In genomic region chr1:3618904-3619671, GRCh38 we compare ENCODE assay signal across 8 cellular contexts. TPM values are rescaled to one million over a fixed set of nuclear protein-coding genes. Genes with fewer than 3 reads are reported as not detected.
DNase-seq lines count a peak whose midpoint lies in the region; ATAC-seq, FAIRE-seq and TF ChIP-seq lines count a peak whose summit lies in the region.

No MANE protein-coding gene starts in this region.

- H3K9me3 ChIP-seq in SJSA1 (replicated peaks) (no peaks in the 10 kb centered on the region), pancreas (no peaks in the 10 kb centered on the region), tibial nerve (no peaks in the 10 kb centered on the region)

- intact Hi-C loops in pancreas (cut with DNase I) = no loop called here

- no peak for TF ChIP-seq EP300 in tibial nerve (IDR thresholded peaks at IDR 0.05)

- TF ChIP-seq CTCF in pancreas (IDR thresholded peaks at IDR 0.05) (peak; percentile 61 to 83 (median 73)), tibial nerve (IDR thresholded peaks at IDR 0.05) (peak; percentile 80 to 91 (median 85))

- peak in 1 of 2 donors; percentile 4 for TF ChIP-seq POLR2A in tibial nerve (IDR thresholded peaks at IDR 0.05)

- DNase-seq in GF-D8 (lab: John Stamatoyannopoulos, UW) (peak; percentile 48), Kasumi-1 (lab: John Stamatoyannopoulos, UW) (peak; percentile 78 to 83), SJSA1 (ENCODE audit: low read depth in 1 of 2, low spot score in 2 of 2) (peak; percentile 61 to 71), frontal cortex (ENCODE audit: low spot score in 2 of 2) (peak; percentile 83 to 86), pancreas (peak in 5 of 6 donors; percentile 55 to 74 (median 61)), tibial nerve (ENCODE audit: low spot score in 2 of 2) (peak; percentile 70 to 89)
- peak; percentile 70 for DNase-seq in activated gamma-delta T cell treated with anti-CD3 and anti-CD28 coated beads, Interleukin-2, amount 50 U/mL, for 16 hours (ENCODE audit: low read depth)

- 14 to 15% methylated on average over 17 to 21 of the region's 21 CpGs for WGBS in pancreas, 2 donors
- 20 to 25% methylated on average over 21 of the region's 21 CpGs for WGBS in tibial nerve, 2 donors

- ATAC-seq in pancreas = peak; percentile 76 to 94 (median 89)
- no peak for ATAC-seq in GM21390 (IDR thresholded peaks at IDR 0.05; ENCODE audit: unreplicated experiment)

- H3K27ac ChIP-seq in SJSA1 = no peak overlapping the region
- no peak overlapping the region for H3K27ac ChIP-seq in pancreas
- H3K27ac ChIP-seq in tibial nerve = no peak overlapping the region

- 0 out of 2 replicates have a peak, but pooled peaks cover 6% of the 10 kb centered on the region for H3K27me3 ChIP-seq in SJSA1 (replicated peaks)
- H3K27me3 ChIP-seq in pancreas = no peaks in the 10 kb centered on the region
- no peaks in the 10 kb centered on the region for H3K27me3 ChIP-seq in tibial nerve

- H3K4me1 ChIP-seq in SJSA1 (replicated peaks) (peaks cover 6% of the 10 kb centered on the region), pancreas (peaks cover 0 to 9% (median 8%) of the 10 kb centered on the region in 3 donors), tibial nerve (peaks cover 3 to 37% (median 17%) of the 10 kb centered on the region in 4 donors)

- no peaks in the 10 kb centered on the region; the same call in 1 of the 2 replicates for H3K36me3 ChIP-seq in SJSA1
- H3K36me3 ChIP-seq in pancreas = no peaks in the 10 kb centered on the region
- no peaks in the 10 kb centered on the region for H3K36me3 ChIP-seq in tibial nerve

- no peak for FAIRE-seq in frontal cortex (lab: Jason Lieb, UNC)
- no peak for FAIRE-seq in pancreas (lab: Jason Lieb, UNC)

- H3K4me3 ChIP-seq in SJSA1 (no peak overlapping the region), pancreas (no peak overlapping the region), tibial nerve (no peak overlapping the region)

RNA-seq across cellular contexts. Expression of gene TPRG1L, which starts 5.7 kb away (rescaled TPM):
- 6.6 and 17.4 TPM in 2 replicates for total RNA-seq in SJSA1 (2014; rRNA removed; shearing (Covaris generic))
- total RNA-seq in frontal cortex (23.6 TPM), pancreas (10 to 100 TPM; 16.4 to 25.8 (median 21.8) TPM), tibial nerve (10 to 100 TPM; 26.7 to 39.8 (median 34.7) TPM)
- polyA plus RNA-seq in pancreas = 10 to 100 TPM; 16.5 to 33.3 TPM

RNA-seq across cellular contexts. Expression of gene MEGF6, which starts 7.8 kb away (rescaled TPM):
- 2.0 and 2.2 TPM in 2 replicates for total RNA-seq in SJSA1 (2014; rRNA removed; shearing (Covaris generic))
- total RNA-seq in frontal cortex (5.3 TPM), pancreas (10 to 100 TPM in 1 of 6 donors, 1 to 10 TPM in 5; 2.6 to 11.2 (median 7.2) TPM), tibial nerve (10 to 100 TPM; 25.3 to 63.3 (median 42.8) TPM)
- 10 to 100 TPM; 14.5 to 20.0 TPM for polyA plus RNA-seq in pancreas

RNA-seq across cellular contexts. Expression of gene WRAP73, which starts 30.8 kb away (rescaled TPM):
- total RNA-seq in SJSA1 (2014; rRNA removed; shearing (Covaris generic)) = 19.5 and 23.7 TPM in 2 replicates
- total RNA-seq in frontal cortex = 15.1 TPM
- 10 to 100 TPM in 2 of 6 donors, 1 to 10 TPM in 4; 6.7 to 12.4 (median 9.2) TPM for total RNA-seq in pancreas
- polyA plus RNA-seq in pancreas = 10 to 100 TPM; 19.0 to 26.2 TPM
- 10 to 100 TPM; 11.1 to 17.1 (median 12.9) TPM for total RNA-seq in tibial nerve

RNA-seq across cellular contexts. Expression of gene TP73, which starts 33.2 kb away (rescaled TPM):
- total RNA-seq in SJSA1 (2014; rRNA removed; shearing (Covaris generic)) = 2.2 and 3.4 TPM in 2 replicates
- total RNA-seq in frontal cortex (0.41 TPM), pancreas (under 1 TPM; 0.25 to 0.51 (median 0.37) TPM), tibial nerve (under 1 TPM in 1 of 4 donors, not detected in 3; 0.30 TPM)
- under 1 TPM; 0.11 to 0.12 TPM for polyA plus RNA-seq in pancreas
